ENCODE assay signal across 9 cellular contexts in the genomic region with DNA sequence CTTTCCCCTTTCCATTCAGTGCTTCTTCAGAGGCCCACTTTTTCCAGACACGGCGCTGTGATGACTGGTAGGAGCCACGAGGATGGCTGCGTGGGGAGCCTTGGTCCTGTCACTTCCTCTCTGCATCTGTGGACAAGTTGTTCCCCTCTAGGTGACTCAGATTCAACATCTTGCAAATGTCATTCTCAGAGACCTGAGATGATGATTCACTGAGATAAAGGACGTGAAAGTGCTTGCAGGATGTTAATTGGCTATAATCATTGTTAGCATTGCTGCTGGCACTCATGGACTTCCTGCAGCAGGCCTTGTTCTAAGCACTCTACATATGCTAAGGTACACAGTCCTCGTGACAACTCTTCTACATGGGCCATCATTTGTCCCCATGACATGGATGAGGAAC.
DNase-seq lines count a peak whose midpoint lies in the region; ATAC-seq lines count a peak whose summit lies in the region.
"Had no signal": no experiment of that assay in that cellular context is flagged by ENCODE, and none has a peak within 500 bp of the region (broad histone marks: within the 10 kb centered on the region; RNA-seq: fewer than 3 reads in every experiment).

No MANE protein-coding gene starts in this region.

- no peaks in the 10 kb centered on the region for H3K9me3 Mint-ChIP-seq in activated CD4-positive, alpha-beta memory T cell treated with anti-CD3 and anti-CD28 coated beads, Interleukin-2, amount 10 ng/mL, durations not matched to agents 7 days and 5 days
- H3K9me3 Mint-ChIP-seq in naive thymus-derived CD4-positive, alpha-beta T cell = no peaks in the 10 kb centered on the region

- CTCF ChIA-PET in activated CD4-positive, alpha-beta memory T cell treated with anti-CD3 and anti-CD28 coated beads, Interleukin-2, amount 10 ng/mL, durations not matched to agents 7 days and 5 days (lab: Charles Lee) = no interaction called here
- CTCF ChIA-PET in naive thymus-derived CD4-positive, alpha-beta T cell (lab: Charles Lee) = no interaction called here

- no peak overlapping the region for H3K27ac Mint-ChIP-seq in activated CD4-positive, alpha-beta memory T cell treated with anti-CD3 and anti-CD28 coated beads, Interleukin-2, amount 10 ng/mL, durations not matched to agents 7 days and 5 days
- H3K27ac Mint-ChIP-seq in naive thymus-derived CD4-positive, alpha-beta T cell = peak overlapping the region in 1 of 9 donors; percentile 84

- no peak overlapping the region for H3K4me3 ChIP-seq in naive thymus-derived CD4-positive, alpha-beta T cell (ENCODE audit: low read length)

- peaks cover 3% of the 10 kb centered on the region for H3K27me3 Mint-ChIP-seq in activated CD4-positive, alpha-beta memory T cell treated with anti-CD3 and anti-CD28 coated beads, Interleukin-2, amount 10 ng/mL, durations not matched to agents 7 days and 5 days
- H3K27me3 Mint-ChIP-seq in naive thymus-derived CD4-positive, alpha-beta T cell = no peaks in the 10 kb centered on the region

- no peaks in the 10 kb centered on the region for H3K36me3 ChIP-seq in naive thymus-derived CD4-positive, alpha-beta T cell (ENCODE audit: control insufficient read depth in 2 of 3, insufficient read depth in 3 of 3, low read length in 3 of 3)

- no peak overlapping the region for H3K27ac ChIP-seq in naive thymus-derived CD4-positive, alpha-beta T cell (ENCODE audit: low read depth, low read length)

- H3K4me3 Mint-ChIP-seq in activated CD4-positive, alpha-beta memory T cell treated with anti-CD3 and anti-CD28 coated beads, Interleukin-2, amount 10 ng/mL, durations not matched to agents 7 days and 5 days = no peak overlapping the region
- peak overlapping the region in 1 of 10 donors; percentile 49 for H3K4me3 Mint-ChIP-seq in naive thymus-derived CD4-positive, alpha-beta T cell

- ATAC-seq in HG03175 (IDR thresholded peaks at IDR 0.05; ENCODE audit: unreplicated experiment) (peak; percentile 85), GM18907 (IDR thresholded peaks at IDR 0.05; ENCODE audit: unreplicated experiment) (no peak), Right ventricle myocardium inferior (no peak)
- ATAC-seq in naive thymus-derived CD4-positive, alpha-beta T cell = peak; percentile 79

- H3K27me3 ChIP-seq in naive thymus-derived CD4-positive, alpha-beta T cell (ENCODE audit: control insufficient read depth in 2 of 2, insufficient read depth in 2 of 2, low read length in 2 of 2) = no peaks in the 10 kb centered on the region

- no peaks in the 10 kb centered on the region for H3K4me1 ChIP-seq in naive thymus-derived CD4-positive, alpha-beta T cell (ENCODE audit: control insufficient read depth in 2 of 2, insufficient read depth in 2 of 2, low read length in 2 of 2)

- intact Hi-C loops in naive thymus-derived CD4-positive, alpha-beta T cell (cut with micrococcal nuclease) = no loop called here
- intact Hi-C loops in Right ventricle myocardium inferior (cut with DNase I) = no loop called here

- H3K4me1 Mint-ChIP-seq in activated CD4-positive, alpha-beta memory T cell treated with anti-CD3 and anti-CD28 coated beads, Interleukin-2, amount 10 ng/mL, durations not matched to agents 7 days and 5 days = peaks cover 11% of the 10 kb centered on the region
- peaks cover 0 to 19% (median 2%) of the 10 kb centered on the region in 7 donors for H3K4me1 Mint-ChIP-seq in naive thymus-derived CD4-positive, alpha-beta T cell

- no peaks in the 10 kb centered on the region for H3K9me3 ChIP-seq in naive thymus-derived CD4-positive, alpha-beta T cell (ENCODE audit: control insufficient read depth in 2 of 3, low read length in 3 of 3)

- no peaks in the 10 kb centered on the region for H3K36me3 Mint-ChIP-seq in activated CD4-positive, alpha-beta memory T cell treated with anti-CD3 and anti-CD28 coated beads, Interleukin-2, amount 10 ng/mL, durations not matched to agents 7 days and 5 days (ENCODE audit: low read depth)
- H3K36me3 Mint-ChIP-seq in naive thymus-derived CD4-positive, alpha-beta T cell = no peaks in the 10 kb centered on the region

- peak; percentile 50 for DNase-seq in DMS53 (lab: John Stamatoyannopoulos, UW)
- DNase-seq in activated CD4-positive, alpha-beta memory T cell treated with anti-CD3 and anti-CD28 coated beads, Interleukin-2, amount 10 ng/mL, durations not matched to agents 7 days and 5 days = peak; percentile 53
- DNase-seq in naive thymus-derived CD4-positive, alpha-beta T cell = peak in 1 of 9 donors; percentile 63
- DNase-seq in superior temporal gyrus (ENCODE audit: extremely low spot score) = no peak
- no peak for DNase-seq in HT-29 (ENCODE audit: low spot score)
- no peak for DNase-seq in Right ventricle myocardium inferior (ENCODE audit: missing footprints)
- DNase-seq: NCI-H1092 treated with DMSO at 0.1 percent for 48 hours had no signal

- POLR2A ChIA-PET in activated CD4-positive, alpha-beta memory T cell treated with anti-CD3 and anti-CD28 coated beads, Interleukin-2, amount 10 ng/mL, durations not matched to agents 7 days and 5 days (lab: Charles Lee) = no interaction called here
- POLR2A ChIA-PET in naive thymus-derived CD4-positive, alpha-beta T cell (lab: Charles Lee) = no interaction called here

Comparison
In these comparisons a context has a peak if more than half of its experiments do, and no peak if none do; other contexts are left out.
1. DNase-seq: peak in DMS53 (single experiment) and activated CD4-positive, alpha-beta memory T cell treated with anti-CD3 and anti-CD28 coated beads, Interleukin-2, amount 10 ng/mL, durations not matched to agents 7 days and 5 days (single experiment); none in superior temporal gyrus (single experiment), HT-29 (single experiment) and Right ventricle myocardium inferior (single experiment).
2. ATAC-seq: peak in HG03175 (single experiment) and naive thymus-derived CD4-positive, alpha-beta T cell (single experiment); none in GM18907 (single experiment) and Right ventricle myocardium inferior (single experiment).